ENCODE assay signal across 21 cellular contexts in the genomic region with DNA sequence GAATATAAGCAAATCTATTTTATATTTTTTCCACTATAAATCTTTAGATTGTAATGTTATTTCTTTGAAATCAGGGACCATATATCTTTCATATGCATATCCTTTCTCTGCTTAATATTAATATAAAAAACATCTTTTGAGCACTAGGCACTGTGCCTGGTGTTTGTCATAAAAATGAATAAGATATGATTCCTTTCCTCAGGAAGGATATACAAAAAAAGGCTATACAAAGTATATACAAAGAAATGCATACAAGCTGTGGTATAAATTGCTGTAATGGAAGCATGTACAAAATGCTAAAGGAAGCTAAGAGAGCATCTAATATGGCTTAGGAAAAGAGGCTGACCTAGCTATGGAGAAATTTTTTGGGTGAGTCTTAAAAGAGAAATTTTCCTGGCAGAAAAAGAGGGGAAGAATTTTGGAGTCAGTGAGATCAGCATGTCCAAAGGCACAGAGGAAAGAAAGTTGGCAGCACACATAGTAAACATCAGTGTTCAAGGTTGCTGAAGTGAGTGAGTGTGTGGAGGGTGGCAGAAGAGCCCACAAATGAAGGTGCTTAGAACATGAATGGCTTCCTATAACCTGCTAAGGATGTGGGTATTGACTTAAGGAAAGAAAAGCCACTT.
DNase-seq lines count a peak whose midpoint lies in the region; ATAC-seq and TF ChIP-seq lines count a peak whose summit lies in the region.
"Had no signal": no experiment of that assay in that cellular context is flagged by ENCODE, and none has a peak within 500 bp of the region (broad histone marks: within the 10 kb centered on the region; RNA-seq: fewer than 3 reads in every experiment).

No MANE protein-coding gene starts in this region.

- H3K36me3 ChIP-seq in heart right ventricle (no peaks in the 10 kb centered on the region), psoas muscle (ENCODE audit: insufficient read depth in 1 of 2, low read depth in 1 of 2) (no peaks in the 10 kb centered on the region)
- H3K36me3 ChIP-seq: colonic mucosa, vagina had no signal

- H3K27ac ChIP-seq in heart right ventricle: peak overlapping the region in 5 of 10 donors; percentile 1 to 42 (median 26)
- peak overlapping the region; percentile 62 for H3K27ac ChIP-seq in psoas muscle
- H3K27ac ChIP-seq: C4-2B, colonic mucosa, vagina had no signal

- H3K4me1 ChIP-seq in heart right ventricle (peaks cover 3 to 51% (median 32%) of the 10 kb centered on the region in 9 donors), psoas muscle (peaks cover 42% of the 10 kb centered on the region)
- H3K4me1 ChIP-seq: colonic mucosa had no signal

- TF ChIP-seq CTCF in cardiac fibroblast (IDR thresholded peaks at IDR 0.05; ENCODE audit: low read depth, low read length) (no peak), heart right ventricle (IDR thresholded peaks at IDR 0.05) (no peak), psoas muscle (IDR thresholded peaks at IDR 0.05) (no peak)

- intact Hi-C loops in heart right ventricle (cut with DNase I) (no loop called here), psoas muscle (cut with DNase I) (loop anchor here in 1 of 2 donors (10.0 kb wide), 1 partner anchor 88 kb away; no protein-coding TSS in a partner anchor)

- DNase-seq in EH (ENCODE audit: low read depth) (peak; percentile 2), cardiac fibroblast (ENCODE audit: low read depth in 2 of 2) (peak; percentile 67 to 90), heart right ventricle (no peak), psoas muscle (no peak), islet precursor cell (no peak)
- DNase-seq in activated CD8-positive, alpha-beta memory T cell treated with anti-CD3 and anti-CD28 coated beads for 24 hours: no peak
- DNase-seq: ACHN; activated CD4-positive, alpha-beta T cell treated with anti-CD3 and anti-CD28 coated beads for 48 hours; activated CD8-positive, alpha-beta memory T cell treated with anti-CD3 and anti-CD28 coated beads, Interleukin-2, amount 10 ng/mL, durations not matched to agents 7 days and 5 days; colonic mucosa; foreskin melanocyte; naive thymus-derived CD4-positive, alpha-beta T cell; NCI-H1436 treated with DMSO at 0.1 percent for 48 hours; NCI-H510A treated with DMSO at 0.1 percent for 48 hours; NK-92 treated with Interleukin-12 subunit alpha and Interleukin-12 subunit beta, amount 100 ng/mL, for 24 hours; T-helper 2 cell had no signal

- no peak overlapping the region for H3K4me3 ChIP-seq in cardiac fibroblast (replicated peaks in 1 of 2; ENCODE audit: low read depth in 2 of 2, low read length in 2 of 2)
- no peak overlapping the region for H3K4me3 ChIP-seq in heart right ventricle
- peak overlapping the region; percentile 45 for H3K4me3 ChIP-seq in psoas muscle
- H3K4me3 ChIP-seq: colonic mucosa, vagina had no signal

- ATAC-seq in heart right ventricle (peak in 5 of 8 donors; percentile 68 to 87 (median 74)), psoas muscle (peak; percentile 59 to 87 (median 86)), HG03280 (IDR thresholded peaks at IDR 0.05; ENCODE audit: unreplicated experiment) (no peak), GM19324 (IDR thresholded peaks at IDR 0.05; ENCODE audit: low FRiP score, unreplicated experiment) (no peak)
- ATAC-seq: activated CD8-positive, alpha-beta memory T cell treated with anti-CD3 and anti-CD28 coated beads, Interleukin-2, amount 10 ng/mL, durations not matched to agents 7 days and 5 days; naive thymus-derived CD4-positive, alpha-beta T cell; Panc1 had no signal

- no peaks in the 10 kb centered on the region for H3K9me3 ChIP-seq in heart right ventricle
- H3K9me3 ChIP-seq in psoas muscle: no peaks in the 10 kb centered on the region
- H3K9me3 ChIP-seq: colonic mucosa, vagina had no signal

- no peaks in the 10 kb centered on the region for H3K27me3 ChIP-seq in heart right ventricle
- no peaks in the 10 kb centered on the region for H3K27me3 ChIP-seq in psoas muscle (ENCODE audit: insufficient read depth in 3 of 3, low read length in 2 of 3)
- H3K27me3 ChIP-seq: colonic mucosa, vagina had no signal

Comparison
In these comparisons a context has a peak if more than half of its experiments do, and no peak if none do; other contexts are left out.
1. DNase-seq: peak in EH (single experiment) and cardiac fibroblast (2 of 2); none in heart right ventricle (0 of 2), psoas muscle (0 of 2), islet precursor cell (single experiment) and activated CD8-positive, alpha-beta memory T cell treated with anti-CD3 and anti-CD28 coated beads for 24 hours (single experiment).
2. ATAC-seq: peak in heart right ventricle (5 of 8) and psoas muscle (4 of 4); none in HG03280 (single experiment) and GM19324 (single experiment).